In the genomic region with DNA sequence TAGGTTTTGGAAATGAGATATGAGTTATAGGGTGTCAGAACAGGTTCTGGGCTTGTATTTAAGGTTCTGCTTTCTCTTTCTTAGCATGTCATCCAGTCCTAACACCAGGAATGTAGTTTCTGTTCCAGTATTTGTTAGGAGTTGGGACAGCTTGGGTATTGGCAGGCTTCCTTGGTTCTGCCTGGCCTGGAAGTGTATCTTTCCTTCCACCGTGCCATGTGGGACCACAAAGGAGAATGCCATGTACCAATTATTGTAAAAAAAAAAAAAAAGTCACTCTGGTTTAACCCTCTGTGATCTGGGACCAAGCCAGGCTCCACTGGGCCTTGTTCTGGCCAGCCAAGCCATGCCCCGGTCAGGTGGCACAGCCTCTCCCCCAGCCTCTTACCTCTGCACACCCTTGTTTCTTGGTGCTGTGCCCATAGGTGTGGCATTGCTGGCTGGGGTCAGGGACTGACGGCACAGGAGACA, we compare ENCODE assay signal across 10 cellular contexts. TPM values are rescaled to one million over a fixed set of nuclear protein-coding genes. Genes with fewer than 3 reads are reported as not detected.
DNase-seq lines count a peak whose midpoint lies in the region; ATAC-seq and TF ChIP-seq lines count a peak whose summit lies in the region.
"Had no signal": no experiment of that assay in that cellular context is flagged by ENCODE, and none has a peak within 500 bp of the region (broad histone marks: within the 10 kb centered on the region; RNA-seq: fewer than 3 reads in every experiment).

No MANE protein-coding gene starts in this region.

- H3K9me3 ChIP-seq in PC-9 (ENCODE audit: insufficient read depth, low read depth) (no peaks in the 10 kb centered on the region), psoas muscle (no peaks in the 10 kb centered on the region)

- H3F3A ChIP-seq in PC-9 (ENCODE audit: insufficient read depth, low read depth) = peaks cover 49% of the 10 kb centered on the region

- no peaks in the 10 kb centered on the region for H4K20me1 ChIP-seq in PC-9 (ENCODE audit: insufficient read depth)

- H3K36me3 ChIP-seq in PC-9 (ENCODE audit: low read depth) (no peaks in the 10 kb centered on the region), psoas muscle (ENCODE audit: insufficient read depth in 1 of 2, low read depth in 1 of 2) (no peaks in the 10 kb centered on the region)

- no peaks in the 10 kb centered on the region for H3K9me2 ChIP-seq in PC-9 (ENCODE audit: insufficient read depth)

- peak overlapping the region; percentile 71 for H3K4me2 ChIP-seq in PC-9

- H3K27ac ChIP-seq in PC-9 (peak overlapping the region; percentile 87), psoas muscle (no peak overlapping the region)

- H3K4me3 ChIP-seq in AG10803 (ENCODE audit: low read length) (no peak overlapping the region), PC-9 (no peak overlapping the region), fibroblast of the aortic adventitia (ENCODE audit: low read depth, low read length) (no peak overlapping the region), psoas muscle (no peak overlapping the region)

- no TSS peak for BruUV-seq in PC-9 (replicated peaks; lab: Mats Ljungman, UMichigan)

- H3K4me1 ChIP-seq in PC-9 (replicated peaks; ENCODE audit: insufficient read depth) (peaks cover 76% of the 10 kb centered on the region), psoas muscle (peaks cover 55% of the 10 kb centered on the region)

- CTCF ChIA-PET in PC-9 (lab: Charles Lee) = no interaction called here

- 18 to 31% (median 30%) methylated on average over 3 of the region's 3 CpGs for WGBS in psoas muscle, 3 donors

- intact Hi-C loops in PC-9 (cut with micrococcal nuclease; ENCODE audit: unreplicated experiment) (no loop called here), psoas muscle (cut with DNase I) (loop anchor here (5.0 kb wide), 3 partner anchors 36 to 49 kb away; a partner anchor contains a TSS)

- H3K79me2 ChIP-seq in PC-9 (ENCODE audit: low read depth) = peaks cover 33% of the 10 kb centered on the region

- DNase-seq in AG10803 (ENCODE audit: low read depth) (peak; percentile 82), PC-9 (no peak), fibroblast of the aortic adventitia (ENCODE audit: low read depth) (peak; percentile 75), psoas muscle (no peak), NCI-H2029 (lab: John Stamatoyannopoulos, UW) (no peak)
- DNase-seq in activated CD4-positive, alpha-beta T cell treated with anti-CD3 and anti-CD28 coated beads, Interleukin-2, amount 50 U/mL, for 48 hours = no peak
- DNase-seq in activated CD4-positive, alpha-beta T cell treated with anti-CD3 and anti-CD28 coated beads for 1 hour = no peak
- DNase-seq: NCI-H2081 treated with DMSO at 0.1 percent for 48 hours; stimulated activated CD4-positive, alpha-beta T cell treated with anti-CD3 and anti-CD28 coated beads, Interleukin-12 subunit alpha, Interleukin-12 subunit beta, amount 100 ng/mL, for 4 hours had no signal

- H3K27me3 ChIP-seq in PC-9 (ENCODE audit: insufficient read depth, low read depth) (no peaks in the 10 kb centered on the region), psoas muscle (ENCODE audit: insufficient read depth in 3 of 3, low read length in 2 of 3) (no peaks in the 10 kb centered on the region)

- peak; percentile 45 to 69 (median 55) for ATAC-seq in psoas muscle
- no peak for ATAC-seq in HG02981 (IDR thresholded peaks at IDR 0.05; ENCODE audit: unreplicated experiment)

- POLR2A ChIA-PET in PC-9 (lab: Charles Lee; ENCODE audit: unreplicated experiment) = interaction anchor here (0.6 kb wide), 1 partner anchor 47 kb away, joined by 7 read pairs; no protein-coding TSS in a partner anchor

- no peak overlapping the region for H2AFZ ChIP-seq in PC-9

- no peak for TF ChIP-seq CTCF in AG10803 (conservative IDR thresholded peaks at IDR 0.05; ENCODE audit: low read length)
- no peak for TF ChIP-seq CTCF in PC-9 (conservative IDR thresholded peaks at IDR 0.05)
- no peak for TF ChIP-seq CTCF in fibroblast of the aortic adventitia (IDR thresholded peaks at IDR 0.05; ENCODE audit: insufficient read depth, low read length)
- TF ChIP-seq CTCF in psoas muscle (IDR thresholded peaks at IDR 0.05) = no peak

RNA-seq across cellular contexts. Expression of a gene that starts 47.8 kb away (rescaled TPM):
- total RNA-seq in PC-9 (2021) (23.0 and 29.7 TPM in 2 replicates), fibroblast of the aortic adventitia (ENCODE audit: low replicate concordance) (9.0 and 15.2 TPM in 2 replicates), psoas muscle (10 to 100 TPM; 12.0 to 28.7 (median 13.1) TPM)
- 1 to 10 TPM; 2.5 to 6.8 (median 4.3) TPM for polyA plus RNA-seq in psoas muscle

Comparison
In these comparisons a context has a peak if more than half of its experiments do, and no peak if none do; other contexts are left out.
1. DNase-seq: peak in AG10803 (single experiment) and fibroblast of the aortic adventitia (single experiment); none in PC-9 (0 of 2), psoas muscle (0 of 2), activated CD4-positive, alpha-beta T cell treated with anti-CD3 and anti-CD28 coated beads, Interleukin-2, amount 50 U/mL, for 48 hours (0 of 2), activated CD4-positive, alpha-beta T cell treated with anti-CD3 and anti-CD28 coated beads for 1 hour (single experiment) and NCI-H2029 (single experiment).